17 cellular contexts compared by ENCODE assay signal in the genomic region with DNA sequence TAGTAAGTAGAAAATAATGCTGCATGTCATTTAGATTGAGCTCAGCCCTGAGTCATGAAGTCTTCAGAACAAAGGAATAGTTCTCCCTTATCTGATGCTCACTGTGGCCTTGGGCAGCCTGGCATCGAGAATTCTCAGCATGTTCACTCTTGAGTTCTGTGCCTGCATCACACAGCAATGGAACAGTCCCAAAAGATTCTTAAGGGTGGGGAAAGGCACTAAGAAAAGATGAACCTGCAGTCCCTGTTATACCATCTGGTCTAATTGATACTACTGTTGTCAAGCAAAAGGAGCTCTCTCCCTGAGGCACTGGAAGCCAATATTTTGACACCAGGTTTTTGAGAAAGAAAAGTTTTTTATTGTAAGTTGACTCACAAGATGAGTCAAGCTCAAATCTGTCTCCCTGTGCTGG. TPM values are rescaled to one million over a fixed set of nuclear protein-coding genes. Genes with fewer than 3 reads are reported as not detected.
DNase-seq lines count a peak whose midpoint lies in the region; ATAC-seq and TF ChIP-seq lines count a peak whose summit lies in the region.
"Had no signal": no experiment of that assay in that cellular context is flagged by ENCODE, and none has a peak within 500 bp of the region (broad histone marks: within the 10 kb centered on the region; RNA-seq: fewer than 3 reads in every experiment).

No MANE protein-coding gene starts in this region.

- H4K20me1 ChIP-seq in smooth muscle cell (ENCODE audit: low read depth) = no peaks in the 10 kb centered on the region

- H3K9me3 ChIP-seq in smooth muscle cell (replicated peaks; ENCODE audit: low read depth) = no peaks in the 10 kb centered on the region

- POLR2A ChIA-PET in activated CD8-positive, alpha-beta T cell treated with anti-CD3 and anti-CD28 coated beads for 36 hours (lab: Charles Lee) = interaction anchor here (0.6 to 2.6 kb wide), 4 partner anchors 9 to 282 kb away, joined by 3 to 6 read pairs (median 3); no protein-coding TSS in a partner anchor
- POLR2A ChIA-PET in activated CD8-positive, alpha-beta T cell treated with anti-CD3 and anti-CD28 coated beads, Interleukin-2, amount 10 ng/mL, durations not matched to agents 7 days and 5 days (lab: Charles Lee) = interaction anchor here (0.8 kb wide), 1 partner anchor 11 kb away, joined by 4 read pairs; no protein-coding TSS in a partner anchor
- POLR2A ChIA-PET in RWPE1 (lab: Yijun Ruan, JAX; ENCODE audit: low non-redundant PET) = no interaction called here

- ATAC-seq in activated CD8-positive, alpha-beta T cell treated with anti-CD3 and anti-CD28 coated beads for 36 hours = no peak
- ATAC-seq in activated CD8-positive, alpha-beta T cell treated with anti-CD3 and anti-CD28 coated beads, Interleukin-2, amount 10 ng/mL, durations not matched to agents 7 days and 5 days = no peak
- no peak for ATAC-seq in HG02870 (IDR thresholded peaks at IDR 0.05; ENCODE audit: unreplicated experiment)

- H3K27ac ChIP-seq in RWPE1 (no peak overlapping the region), smooth muscle cell (ENCODE audit: low read depth) (peak overlapping the region; percentile 75)

- intact Hi-C loops in activated CD8-positive, alpha-beta T cell treated with anti-CD3 and anti-CD28 coated beads for 36 hours (cut with micrococcal nuclease) = no loop called here
- intact Hi-C loops in activated T-helper 1 cell treated with anti-CD3 and anti-CD28 coated beads, Interleukin-12 subunit alpha, Interleukin-12 subunit beta, Interleukin-2, Interleukin-4 antibody, amounts not matched to agents 30 ng/mL and 10 ng/mL and 1 ng/mL, durations not matched to agents 14 hours and 24 hours and 36 hours (cut with micrococcal nuclease) = loop anchor here (10.0 kb wide), 1 partner anchor 306 kb away; the partner anchor contains the start of gene ZNF613

- no peak overlapping the region for H3K4me3 Mint-ChIP-seq in activated CD8-positive, alpha-beta T cell treated with anti-CD3 and anti-CD28 coated beads for 36 hours
- H3K4me3 Mint-ChIP-seq in activated CD8-positive, alpha-beta T cell treated with anti-CD3 and anti-CD28 coated beads, Interleukin-2, amount 10 ng/mL, durations not matched to agents 7 days and 5 days = no peak overlapping the region
- no peak overlapping the region for H3K4me3 Mint-ChIP-seq in activated T-helper 1 cell treated with anti-CD3 and anti-CD28 coated beads, Interleukin-12 subunit alpha, Interleukin-12 subunit beta, Interleukin-2, Interleukin-4 antibody, amounts not matched to agents 30 ng/mL and 10 ng/mL and 1 ng/mL, durations not matched to agents 14 hours and 24 hours and 36 hours

- peak overlapping the region; percentile 18 for H3K27ac Mint-ChIP-seq in activated CD8-positive, alpha-beta T cell treated with anti-CD3 and anti-CD28 coated beads for 36 hours
- H3K27ac Mint-ChIP-seq in activated CD8-positive, alpha-beta T cell treated with anti-CD3 and anti-CD28 coated beads, Interleukin-2, amount 10 ng/mL, durations not matched to agents 7 days and 5 days = no peak overlapping the region
- no peak overlapping the region for H3K27ac Mint-ChIP-seq in activated T-helper 1 cell treated with anti-CD3 and anti-CD28 coated beads, Interleukin-12 subunit alpha, Interleukin-12 subunit beta, Interleukin-2, Interleukin-4 antibody, amounts not matched to agents 30 ng/mL and 10 ng/mL and 1 ng/mL, durations not matched to agents 14 hours and 24 hours and 36 hours

- H3K36me3 Mint-ChIP-seq in activated CD8-positive, alpha-beta T cell treated with anti-CD3 and anti-CD28 coated beads for 36 hours (ENCODE audit: low read depth) = peaks cover 18% of the 10 kb centered on the region
- peaks cover 46% of the 10 kb centered on the region for H3K36me3 Mint-ChIP-seq in activated CD8-positive, alpha-beta T cell treated with anti-CD3 and anti-CD28 coated beads, Interleukin-2, amount 10 ng/mL, durations not matched to agents 7 days and 5 days (ENCODE audit: low read depth)
- H3K36me3 Mint-ChIP-seq in activated T-helper 1 cell treated with anti-CD3 and anti-CD28 coated beads, Interleukin-12 subunit alpha, Interleukin-12 subunit beta, Interleukin-2, Interleukin-4 antibody, amounts not matched to agents 30 ng/mL and 10 ng/mL and 1 ng/mL, durations not matched to agents 14 hours and 24 hours and 36 hours (ENCODE audit: low read depth) = peaks cover 27% of the 10 kb centered on the region

- CTCF ChIA-PET in activated CD8-positive, alpha-beta T cell treated with anti-CD3 and anti-CD28 coated beads for 36 hours (lab: Charles Lee) = interaction anchor here (1.2 kb wide), 1 partner anchor 23 kb away, joined by 3 read pairs; no protein-coding TSS in a partner anchor
- CTCF ChIA-PET in activated CD8-positive, alpha-beta T cell treated with anti-CD3 and anti-CD28 coated beads, Interleukin-2, amount 10 ng/mL, durations not matched to agents 7 days and 5 days (lab: Charles Lee) = no interaction called here
- CTCF ChIA-PET in RWPE1 (lab: Yijun Ruan, JAX) = no interaction called here

- no peaks in the 10 kb centered on the region for H3K4me1 ChIP-seq in smooth muscle cell (ENCODE audit: low read depth)

- H3K36me3 ChIP-seq in smooth muscle cell (ENCODE audit: low read depth) = peaks cover 4% of the 10 kb centered on the region

- no peaks in the 10 kb centered on the region for H3K79me2 ChIP-seq in smooth muscle cell (ENCODE audit: low read depth)

- peaks cover 12% of the 10 kb centered on the region for H3F3A ChIP-seq in smooth muscle cell (ENCODE audit: low read depth)

- no peak for DNase-seq in activated CD8-positive, alpha-beta T cell treated with anti-CD3 and anti-CD28 coated beads for 36 hours
- no peak for DNase-seq in activated CD8-positive, alpha-beta T cell treated with anti-CD3 and anti-CD28 coated beads, Interleukin-2, amount 10 ng/mL, durations not matched to agents 7 days and 5 days
- DNase-seq in RWPE1 (ENCODE audit: low spot score) (peak; percentile 10), fibroblast of mammary gland (ENCODE audit: low read depth) (peak; percentile 10), smooth muscle cell (lab: John Stamatoyannopoulos, UW; ENCODE audit: unreplicated experiment) (no peak), hepatic stellate cell (ENCODE audit: low spot score) (no peak)
- no peak for DNase-seq in activated T-helper 1 cell treated with anti-CD3 and anti-CD28 coated beads, Interleukin-12 subunit alpha, Interleukin-12 subunit beta, Interleukin-2, Interleukin-4 antibody, amounts not matched to agents 30 ng/mL and 10 ng/mL and 1 ng/mL, durations not matched to agents 14 hours and 24 hours and 36 hours (ENCODE audit: low spot score)
- DNase-seq: ACHN; activated CD4-positive, alpha-beta T cell treated with anti-CD3 and anti-CD28 coated beads, Interleukin-2, amount 50 U/mL, for 48 hours; activated naive CD4-positive, alpha-beta T cell treated with anti-CD3 and anti-CD28 coated beads, Interleukin-2, amount 50 U/mL, for 16 hours; Calu3; erythroblast; NCI-H2081 treated with DMSO at 0.1 percent for 48 hours; SHP77; T1000 had no signal

- no peak overlapping the region for H3K9ac ChIP-seq in smooth muscle cell (ENCODE audit: low read depth)

- TF ChIP-seq CTCF in activated CD8-positive, alpha-beta T cell treated with anti-CD3 and anti-CD28 coated beads for 36 hours (IDR thresholded peaks at IDR 0.05) = no peak
- TF ChIP-seq CTCF in RWPE1 (conservative IDR thresholded peaks at IDR 0.05; ENCODE audit: low read depth) (no peak), fibroblast of mammary gland (conservative IDR thresholded peaks at IDR 0.05; ENCODE audit: control insufficient read depth, insufficient read depth, low read depth, low read length) (no peak), smooth muscle cell (IDR thresholded peaks at IDR 0.05; ENCODE audit: borderline replicate concordance, insufficient read depth, poor library complexity, severe bottlenecking) (no peak)

- H3K4me3 ChIP-seq in fibroblast of mammary gland (ENCODE audit: control insufficient read depth, low read depth, low read length) (no peak overlapping the region), smooth muscle cell (no peak overlapping the region)
- H3K4me3 ChIP-seq: lung had no signal

- H3K27me3 Mint-ChIP-seq in activated CD8-positive, alpha-beta T cell treated with anti-CD3 and anti-CD28 coated beads for 36 hours = no peaks in the 10 kb centered on the region
- no peaks in the 10 kb centered on the region for H3K27me3 Mint-ChIP-seq in activated CD8-positive, alpha-beta T cell treated with anti-CD3 and anti-CD28 coated beads, Interleukin-2, amount 10 ng/mL, durations not matched to agents 7 days and 5 days (ENCODE audit: low read depth)
- peaks cover under 1% of the 10 kb centered on the region for H3K27me3 Mint-ChIP-seq in activated T-helper 1 cell treated with anti-CD3 and anti-CD28 coated beads, Interleukin-12 subunit alpha, Interleukin-12 subunit beta, Interleukin-2, Interleukin-4 antibody, amounts not matched to agents 30 ng/mL and 10 ng/mL and 1 ng/mL, durations not matched to agents 14 hours and 24 hours and 36 hours (ENCODE audit: insufficient read depth)

- no peaks in the 10 kb centered on the region for H3K9me3 Mint-ChIP-seq in activated CD8-positive, alpha-beta T cell treated with anti-CD3 and anti-CD28 coated beads for 36 hours
- no peaks in the 10 kb centered on the region for H3K9me3 Mint-ChIP-seq in activated CD8-positive, alpha-beta T cell treated with anti-CD3 and anti-CD28 coated beads, Interleukin-2, amount 10 ng/mL, durations not matched to agents 7 days and 5 days (ENCODE audit: insufficient read depth)
- peaks cover 3% of the 10 kb centered on the region for H3K9me3 Mint-ChIP-seq in activated T-helper 1 cell treated with anti-CD3 and anti-CD28 coated beads, Interleukin-12 subunit alpha, Interleukin-12 subunit beta, Interleukin-2, Interleukin-4 antibody, amounts not matched to agents 30 ng/mL and 10 ng/mL and 1 ng/mL, durations not matched to agents 14 hours and 24 hours and 36 hours

- peaks cover 18% of the 10 kb centered on the region for H3K4me1 Mint-ChIP-seq in activated CD8-positive, alpha-beta T cell treated with anti-CD3 and anti-CD28 coated beads for 36 hours (ENCODE audit: low read depth)
- H3K4me1 Mint-ChIP-seq in activated CD8-positive, alpha-beta T cell treated with anti-CD3 and anti-CD28 coated beads, Interleukin-2, amount 10 ng/mL, durations not matched to agents 7 days and 5 days (ENCODE audit: low read depth) = peaks cover 13% of the 10 kb centered on the region
- peaks cover 6% of the 10 kb centered on the region for H3K4me1 Mint-ChIP-seq in activated T-helper 1 cell treated with anti-CD3 and anti-CD28 coated beads, Interleukin-12 subunit alpha, Interleukin-12 subunit beta, Interleukin-2, Interleukin-4 antibody, amounts not matched to agents 30 ng/mL and 10 ng/mL and 1 ng/mL, durations not matched to agents 14 hours and 24 hours and 36 hours (ENCODE audit: low read depth)

- H3K4me2 ChIP-seq in smooth muscle cell = no peak overlapping the region

- 52% methylated on average over 1 of the region's 1 CpG for WGBS in smooth muscle cell (ENCODE audit: low lambda C conversion rate)

- no peaks in the 10 kb centered on the region for H3K27me3 ChIP-seq in smooth muscle cell (ENCODE audit: low read depth)

- no peak overlapping the region for H2AFZ ChIP-seq in smooth muscle cell (ENCODE audit: low read depth)

RNA-seq across cellular contexts. Expression of gene ZNF766, which starts 38.2 kb away (rescaled TPM):
- 10 to 100 TPM; 30.7 to 32.9 TPM for total RNA-seq in activated CD8-positive, alpha-beta T cell treated with anti-CD3 and anti-CD28 coated beads for 36 hours
- total RNA-seq in activated CD8-positive, alpha-beta T cell treated with anti-CD3 and anti-CD28 coated beads, Interleukin-2, amount 10 ng/mL, durations not matched to agents 7 days and 5 days = 10 to 100 TPM; 18.9 to 23.7 TPM
- total RNA-seq in smooth muscle cell = 16.2 and 18.7 TPM in 2 replicates
- 15.6 and 24.9 TPM in 2 replicates for polyA plus RNA-seq in smooth muscle cell
- 13.8 and 16.5 TPM in 2 replicates for total RNA-seq in activated T-helper 1 cell treated with anti-CD3 and anti-CD28 coated beads, Interleukin-12 subunit alpha, Interleukin-12 subunit beta, Interleukin-2, Interleukin-4 antibody, amounts not matched to agents 30 ng/mL and 10 ng/mL and 1 ng/mL, durations not matched to agents 14 hours and 24 hours and 36 hours

RNA-seq across cellular contexts. Expression of gene PPP2R1A, which starts 41.3 kb away (rescaled TPM):
- total RNA-seq in activated CD8-positive, alpha-beta T cell treated with anti-CD3 and anti-CD28 coated beads for 36 hours = 100 to 1,000 TPM; 236 to 237 TPM
- total RNA-seq in activated CD8-positive, alpha-beta T cell treated with anti-CD3 and anti-CD28 coated beads, Interleukin-2, amount 10 ng/mL, durations not matched to agents 7 days and 5 days = 100 to 1,000 TPM; 223 to 225 TPM
- 121 and 160 TPM in 2 replicates for total RNA-seq in smooth muscle cell
- 256 and 265 TPM in 2 replicates for polyA plus RNA-seq in smooth muscle cell
- total RNA-seq in activated T-helper 1 cell treated with anti-CD3 and anti-CD28 coated beads, Interleukin-12 subunit alpha, Interleukin-12 subunit beta, Interleukin-2, Interleukin-4 antibody, amounts not matched to agents 30 ng/mL and 10 ng/mL and 1 ng/mL, durations not matched to agents 14 hours and 24 hours and 36 hours = 214 and 215 TPM in 2 replicates

RNA-seq across cellular contexts. Expression of gene ZNF836, which starts 59.7 kb away (rescaled TPM):
- 10 to 100 TPM; 10.3 to 12.6 TPM for total RNA-seq in activated CD8-positive, alpha-beta T cell treated with anti-CD3 and anti-CD28 coated beads for 36 hours
- total RNA-seq in activated CD8-positive, alpha-beta T cell treated with anti-CD3 and anti-CD28 coated beads, Interleukin-2, amount 10 ng/mL, durations not matched to agents 7 days and 5 days = 10 to 100 TPM; 15.5 to 18.7 TPM
- total RNA-seq in smooth muscle cell = 5.7 TPM in 2 replicates
- polyA plus RNA-seq in smooth muscle cell = 3.2 and 3.3 TPM in 2 replicates
- total RNA-seq in activated T-helper 1 cell treated with anti-CD3 and anti-CD28 coated beads, Interleukin-12 subunit alpha, Interleukin-12 subunit beta, Interleukin-2, Interleukin-4 antibody, amounts not matched to agents 30 ng/mL and 10 ng/mL and 1 ng/mL, durations not matched to agents 14 hours and 24 hours and 36 hours = 7.8 and 10.8 TPM in 2 replicates

Comparison
In these comparisons a context has a peak if more than half of its experiments do, and no peak if none do; other contexts are left out.
1. DNase-seq: peak in RWPE1 (single experiment) and fibroblast of mammary gland (single experiment); none in activated CD8-positive, alpha-beta T cell treated with anti-CD3 and anti-CD28 coated beads for 36 hours (single experiment), activated CD8-positive, alpha-beta T cell treated with anti-CD3 and anti-CD28 coated beads, Interleukin-2, amount 10 ng/mL, durations not matched to agents 7 days and 5 days (single experiment), smooth muscle cell (single experiment), activated T-helper 1 cell treated with anti-CD3 and anti-CD28 coated beads, Interleukin-12 subunit alpha, Interleukin-12 subunit beta, Interleukin-2, Interleukin-4 antibody, amounts not matched to agents 30 ng/mL and 10 ng/mL and 1 ng/mL, durations not matched to agents 14 hours and 24 hours and 36 hours (single experiment) and hepatic stellate cell (single experiment).